ENCODE assay signal across 1 cellular context in the genomic region with DNA sequence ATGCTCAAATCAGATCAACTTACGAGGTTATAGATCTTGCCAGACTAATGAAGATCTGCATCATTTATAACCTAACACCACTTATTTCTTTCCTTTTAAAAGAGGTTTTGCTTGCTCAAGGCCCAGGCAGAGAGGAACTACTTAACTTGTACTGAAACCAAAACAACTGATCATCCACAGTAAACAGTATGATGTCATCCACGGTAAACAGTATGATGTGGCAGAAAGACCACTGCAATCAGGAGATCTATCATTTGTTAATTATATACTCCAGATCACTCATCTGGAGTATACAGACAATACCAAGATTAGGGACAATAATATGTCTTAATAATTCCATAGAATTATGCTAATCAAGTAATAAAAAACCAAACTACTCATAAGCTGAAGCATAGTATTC.
TF ChIP-seq lines count a peak whose summit lies in the region.

No MANE protein-coding gene starts in this region.

TF ChIP-seq in IMR-90, 13 proteins besides CTCF, POLR2A, EP300 and RAD21 (continued from another document):
- TF ChIP-seq RFX5 (IDR thresholded peaks at IDR 0.05; ENCODE audit: low read depth, low read length) (no peak), NFE2L2 (IDR thresholded peaks at IDR 0.05; ENCODE audit: low read depth, low read length) (no peak), CEBPB (IDR thresholded peaks at IDR 0.05; ENCODE audit: low read depth, low read length) (no peak), CHD1 (IDR thresholded peaks at IDR 0.05; ENCODE audit: low read depth, low read length) (no peak), RCOR1 (IDR thresholded peaks at IDR 0.05; ENCODE audit: insufficient replicate concordance, low read length) (no peak)
- TF ChIP-seq, protein P1, sequence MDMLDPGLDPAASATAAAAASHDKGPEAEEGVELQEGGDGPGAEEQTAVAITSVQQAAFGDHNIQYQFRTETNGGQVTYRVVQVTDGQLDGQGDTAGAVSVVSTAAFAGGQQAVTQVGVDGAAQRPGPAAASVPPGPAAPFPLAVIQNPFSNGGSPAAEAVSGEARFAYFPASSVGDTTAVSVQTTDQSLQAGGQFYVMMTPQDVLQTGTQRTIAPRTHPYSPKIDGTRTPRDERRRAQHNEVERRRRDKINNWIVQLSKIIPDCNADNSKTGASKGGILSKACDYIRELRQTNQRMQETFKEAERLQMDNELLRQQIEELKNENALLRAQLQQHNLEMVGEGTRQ (IDR thresholded peaks at IDR 0.05; ENCODE audit: low read depth, low read length) = no peak
